In the genomic region with DNA sequence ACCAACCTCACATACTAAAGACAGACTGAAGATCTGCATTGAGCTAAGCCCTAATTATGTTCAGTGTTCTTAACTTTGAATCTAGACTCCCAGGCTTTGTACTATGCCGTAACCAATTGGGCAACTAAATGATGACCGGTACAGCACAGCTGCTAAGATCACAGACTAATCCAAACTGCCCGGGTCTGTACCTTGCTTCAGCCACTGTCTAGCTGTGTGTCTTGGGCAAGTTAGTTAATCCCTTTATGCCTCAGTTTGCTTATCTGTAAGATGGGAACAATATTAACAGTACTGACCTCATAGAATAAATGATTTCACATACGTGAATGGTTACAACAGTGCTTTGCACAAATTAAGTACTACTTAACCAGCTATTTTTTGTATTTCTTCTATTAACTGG, we compare ENCODE assay signal across 30 cellular contexts.
"Had no signal": no experiment of that assay in that cellular context is flagged by ENCODE, and none has a peak within 500 bp of the region (broad histone marks: within the 10 kb centered on the region; RNA-seq: fewer than 3 reads in every experiment).

No MANE protein-coding gene starts in this region.

- H3K36me3 Mint-ChIP-seq: mesothelial cell of epicardium; naive B cell; natural killer cell treated with Interleukin-12 subunit alpha and Interleukin-12 subunit beta and Interleukin-15 and Interleukin-18, amount 100 ng/mL, for 72 hours had no signal

- H3K4me2 ChIP-seq: hepatocyte, smooth muscle cell had no signal

- H3K79me2 ChIP-seq: parathyroid adenoma had no signal

- DNase-seq: dermis blood vessel endothelial cell; effector memory CD4-positive, alpha-beta T cell; erythroblast; foreskin fibroblast; gastrocnemius medialis; heart left ventricle; kidney; left lung; mesenchymal stem cell; mucosa of descending colon; naive B cell; stimulated activated CD4-positive, alpha-beta T cell treated with anti-CD3 and anti-CD28 coated beads, Interleukin-12 subunit alpha, Interleukin-12 subunit beta, amount 100 ng/mL, for 4 hours; stimulated activated CD4-positive, alpha-beta T cell treated with anti-CD3 and anti-CD28 coated beads, Interleukin-1b, Interleukin-23, amount 100 ng/mL, for 48 hours; stimulated activated CD4-positive, alpha-beta T cell treated with anti-CD3 and anti-CD28 coated beads, Interleukin-4, amount 100 ng/mL, for 1 hour; stimulated activated CD8-positive, alpha-beta memory T cell treated with anti-CD3 and anti-CD28 coated beads, Interleukin-4, amount 100 ng/mL, for 48 hours; stimulated activated naive CD4-positive, alpha-beta T cell; stimulated activated naive CD8-positive, alpha-beta T cell treated with anti-CD3 and anti-CD28 coated beads, Interleukin-15, amount 100 ng/mL, for 72 hours; thyroid gland; trophoblast cell had no signal

- FAIRE-seq: endothelial cell of umbilical vein, kidney had no signal

- H3K27me3 Mint-ChIP-seq: progenitor cell of endocrine pancreas had no signal

- ATAC-seq: gastrocnemius medialis; heart left ventricle; left lung; mucosa of descending colon; natural killer cell treated with Interleukin-12 subunit alpha and Interleukin-12 subunit beta and Interleukin-15 and Interleukin-18, amount 100 ng/mL, for 72 hours; sciatic nerve; stimulated activated naive CD8-positive, alpha-beta T cell treated with anti-CD3 and anti-CD28 coated beads, Interleukin-15, amount 100 ng/mL, for 72 hours had no signal

- H3K9ac ChIP-seq: parathyroid adenoma had no signal

- H3K27ac Mint-ChIP-seq: mesothelial cell of epicardium; naive B cell; natural killer cell treated with Interleukin-12 subunit alpha and Interleukin-12 subunit beta and Interleukin-15 and Interleukin-18, amount 100 ng/mL, for 72 hours; progenitor cell of endocrine pancreas; stimulated activated naive CD8-positive, alpha-beta T cell treated with anti-CD3 and anti-CD28 coated beads, Interleukin-15, amount 100 ng/mL, for 72 hours had no signal

- H3K4me3 Mint-ChIP-seq: mesothelial cell of epicardium; naive B cell; natural killer cell treated with Interleukin-12 subunit alpha and Interleukin-12 subunit beta and Interleukin-15 and Interleukin-18, amount 100 ng/mL, for 72 hours; neural crest cell; stimulated activated naive CD8-positive, alpha-beta T cell treated with anti-CD3 and anti-CD28 coated beads, Interleukin-15, amount 100 ng/mL, for 72 hours had no signal

- H3K27me3 ChIP-seq: hepatocyte, thyroid gland had no signal

- H3K4me1 ChIP-seq: parathyroid adenoma, thyroid gland had no signal

- H2AFZ ChIP-seq: hepatocyte, parathyroid adenoma had no signal

- H3K27ac ChIP-seq: coronary artery, gastrocnemius medialis, heart left ventricle, hepatocyte, left lung, neutrophil, parathyroid adenoma, thyroid gland had no signal

- H3K4me3 ChIP-seq: coronary artery, gastrocnemius medialis, heart left ventricle, hepatocyte, left lung, mucosa of descending colon, smooth muscle cell, thyroid gland had no signal

- H3K36me3 ChIP-seq: gastrocnemius medialis, heart left ventricle, left lung, neutrophil, thyroid gland had no signal

- H3K9me3 Mint-ChIP-seq: mesothelial cell of epicardium; natural killer cell treated with Interleukin-12 subunit alpha and Interleukin-12 subunit beta and Interleukin-15 and Interleukin-18, amount 100 ng/mL, for 72 hours; neural crest cell; stimulated activated naive CD8-positive, alpha-beta T cell treated with anti-CD3 and anti-CD28 coated beads, Interleukin-15, amount 100 ng/mL, for 72 hours had no signal

- H3K9me3 ChIP-seq: gastrocnemius medialis, heart left ventricle, left lung, mucosa of descending colon, neutrophil, thyroid gland had no signal
